In genomic region chr6:49582529-49582928, GRCh38 we compare ENCODE assay signal across 31 cellular contexts. TPM values are rescaled to one million over a fixed set of nuclear protein-coding genes. Genes with fewer than 3 reads are reported as not detected.
"Had no signal": no experiment of that assay in that cellular context is flagged by ENCODE, and none has a peak within 500 bp of the region (broad histone marks: within the 10 kb centered on the region; RNA-seq: fewer than 3 reads in every experiment).

No MANE protein-coding gene starts in this region.

- H3K4me1 Mint-ChIP-seq: activated CD4-positive, alpha-beta memory T cell treated with anti-CD3 and anti-CD28 coated beads, Interleukin-2, amount 10 ng/mL, durations not matched to agents 7 days and 5 days; activated CD4-positive, alpha-beta T cell treated with anti-CD3 and anti-CD28 coated beads, Interleukin-2, amount 10 ng/mL, durations not matched to agents 7 days and 5 days; activated T-helper 17 cell treated with anti-CD3 and anti-CD28 coated beads, Interleukin-2, amount 50 U/mL, for 72 hours; nephron had no signal

- H3K9me3 ChIP-seq: body of pancreas, colonic mucosa, gastroesophageal sphincter, tibial nerve had no signal

- H3K27ac ChIP-seq: body of pancreas, colonic mucosa, dorsolateral prefrontal cortex, gastroesophageal sphincter, tibial nerve had no signal

- H3K36me3 ChIP-seq: colonic mucosa, gastroesophageal sphincter, tibial nerve had no signal

- ATAC-seq: activated T-cell treated with anti-CD3 and anti-CD28 coated beads, Interleukin-2, amount 50 U/mL, for 4 hours; activated T-helper 17 cell treated with anti-CD3 and anti-CD28 coated beads, Interleukin-2, amount 50 U/mL, for 72 hours; body of pancreas; gastroesophageal sphincter; left ventricle myocardium superior; right cardiac atrium; WTC11 had no signal

- H3K4me3 Mint-ChIP-seq: activated CD4-positive, alpha-beta memory T cell treated with anti-CD3 and anti-CD28 coated beads, Interleukin-2, amount 10 ng/mL, durations not matched to agents 7 days and 5 days; activated CD4-positive, alpha-beta T cell treated with anti-CD3 and anti-CD28 coated beads, Interleukin-2, amount 10 ng/mL, durations not matched to agents 7 days and 5 days; activated T-cell treated with anti-CD3 and anti-CD28 coated beads, Interleukin-2, amount 50 U/mL, for 4 hours; activated T-helper 17 cell treated with anti-CD3 and anti-CD28 coated beads, Interleukin-2, amount 50 U/mL, for 72 hours; nephron; T-helper 1 cell treated with Interleukin-12 subunit alpha and Interleukin-12 subunit beta and Interleukin-4 antibody, amounts not matched to agents 30 μg/mL and 1 μg/mL, for 36 hours; WTC11 had no signal

- H3K27ac Mint-ChIP-seq: activated CD4-positive, alpha-beta memory T cell treated with anti-CD3 and anti-CD28 coated beads, Interleukin-2, amount 10 ng/mL, durations not matched to agents 7 days and 5 days; activated CD4-positive, alpha-beta T cell treated with anti-CD3 and anti-CD28 coated beads, Interleukin-2, amount 10 ng/mL, durations not matched to agents 7 days and 5 days; activated T-helper 17 cell treated with anti-CD3 and anti-CD28 coated beads, Interleukin-2, amount 50 U/mL, for 72 hours; nephron; T-helper 1 cell treated with Interleukin-12 subunit alpha and Interleukin-12 subunit beta and Interleukin-4 antibody, amounts not matched to agents 30 μg/mL and 1 μg/mL, for 36 hours; WTC11 had no signal

- DNase-seq: activated CD4-positive, alpha-beta memory T cell treated with anti-CD3 and anti-CD28 coated beads, Interleukin-2, amount 10 ng/mL, durations not matched to agents 7 days and 5 days; activated CD4-positive, alpha-beta T cell treated with anti-CD3 and anti-CD28 coated beads for 1 hour; activated CD4-positive, alpha-beta T cell treated with anti-CD3 and anti-CD28 coated beads, Interleukin-2, amount 10 ng/mL, durations not matched to agents 7 days and 5 days; activated gamma-delta T cell treated with Interleukin-2 at 50 U/mL for 16 hours; activated naive CD4-positive, alpha-beta T cell treated with anti-CD3 and anti-CD28 coated beads, Interleukin-2, amount 50 U/mL, for 16 hours; activated T-cell treated with anti-CD3 and anti-CD28 coated beads, Interleukin-2, amount 50 U/mL, for 4 hours; amygdala; body of pancreas; colonic mucosa; dorsolateral prefrontal cortex; effector memory CD4-positive, alpha-beta T cell; erythroblast; head of caudate nucleus; hippocampal formation; left ventricle myocardium superior; posterior cingulate gyrus; right cardiac atrium; stimulated activated CD4-positive, alpha-beta T cell treated with anti-CD3 and anti-CD28 coated beads, Interleukin-2, amount 100 ng/mL, for 48 hours; stimulated activated naive CD4-positive, alpha-beta T cell treated with Interleukin-2 at 50 U/mL for 16 hours; T1000 had no signal

- H3K4me1 ChIP-seq: body of pancreas, colonic mucosa, gastroesophageal sphincter, tibial nerve had no signal

- H3K27me3 ChIP-seq: body of pancreas, colonic mucosa, gastroesophageal sphincter, tibial nerve had no signal

- H3K4me3 ChIP-seq: body of pancreas, colonic mucosa, dorsolateral prefrontal cortex, gastroesophageal sphincter, tibial nerve had no signal

RNA-seq across cellular contexts. Expression of gene C6orf141, which starts 32.1 kb away (rescaled TPM):
- total RNA-seq: activated T-helper 17 cell treated with anti-CD3 and anti-CD28 coated beads, Interleukin-2, amount 50 U/mL, for 72 hours; osteoblast had no signal

RNA-seq across cellular contexts. Expression of gene RHAG, which starts 54.1 kb away (rescaled TPM):
- total RNA-seq: activated CD4-positive, alpha-beta memory T cell treated with anti-CD3 and anti-CD28 coated beads, Interleukin-2, amount 10 ng/mL, durations not matched to agents 7 days and 5 days; activated CD4-positive, alpha-beta T cell treated with anti-CD3 and anti-CD28 coated beads, Interleukin-2, amount 10 ng/mL, durations not matched to agents 7 days and 5 days; activated T-helper 17 cell treated with anti-CD3 and anti-CD28 coated beads, Interleukin-2, amount 50 U/mL, for 72 hours; body of pancreas; fibroblast of lung; fibroblast of villous mesenchyme; lung microvascular endothelial cell; osteoblast; ureter had no signal
